16 cellular contexts compared by ENCODE assay signal in genomic region chr1:167532964-167533824, GRCh38. TPM values are rescaled to one million over a fixed set of nuclear protein-coding genes. Genes with fewer than 3 reads are reported as not detected.
DNase-seq lines count a peak whose midpoint lies in the region; ATAC-seq, FAIRE-seq and TF ChIP-seq lines count a peak whose summit lies in the region.
"Had no signal": no experiment of that assay in that cellular context is flagged by ENCODE, and none has a peak within 500 bp of the region (broad histone marks: within the 10 kb centered on the region; RNA-seq: fewer than 3 reads in every experiment).

No MANE protein-coding gene starts in this region.

- TF ChIP-seq EP300 in GM12878 (IDR thresholded peaks at IDR 0.05; ENCODE audit: borderline replicate concordance in 1 of 2, control insufficient read depth in 1 of 2, low read depth in 2 of 2, low read length in 2 of 2) = no peak

- no peak overlapping the region for H3K27ac Mint-ChIP-seq in stimulated activated naive CD8-positive, alpha-beta T cell treated with anti-CD3 and anti-CD28 coated beads, Interleukin-15, amount 100 ng/mL, for 72 hours
- H3K27ac Mint-ChIP-seq in activated naive CD8-positive, alpha-beta T cell treated with anti-CD3 and anti-CD28 coated beads, Interleukin-2, amount 50 U/mL, for 24 hours = no peak overlapping the region
- H3K27ac Mint-ChIP-seq: activated CD4-positive, alpha-beta memory T cell treated with anti-CD3 and anti-CD28 coated beads, Interleukin-2, amount 10 ng/mL, durations not matched to agents 7 days and 5 days; activated T-helper 1 cell treated with anti-CD3 and anti-CD28 coated beads, Interleukin-12 subunit alpha, Interleukin-12 subunit beta, Interleukin-2, Interleukin-4 antibody, amounts not matched to agents 30 ng/mL and 10 ng/mL and 1 ng/mL, durations not matched to agents 14 hours and 24 hours and 36 hours; endodermal cell had no signal

- intact Hi-C loops in GM12878 (cut with micrococcal nuclease; ENCODE audit: unreplicated experiment) = loop anchor here (2.0 to 10.0 kb wide), 4 partner anchors 76 to 618 kb away; no protein-coding TSS in a partner anchor

- H3K27me3 ChIP-seq in GM12878 (replicated peaks in 1 of 2; ENCODE audit: control insufficient read depth in 2 of 2, insufficient read depth in 2 of 2, low read length in 1 of 2) = no peaks in the 10 kb centered on the region
- H3K27me3 ChIP-seq: vagina had no signal

- peak overlapping the region; percentile 15; the same call in 1 of the 2 replicates for H2AFZ ChIP-seq in GM12878 (ENCODE audit: control insufficient read depth, low read depth, low read length)

- no peaks in the 10 kb centered on the region for H3K36me3 ChIP-seq in GM12878 (ENCODE audit: control insufficient read depth in 2 of 2, insufficient read depth in 2 of 2, low read length in 1 of 2)
- H3K36me3 ChIP-seq: lower lobe of right lung, vagina had no signal

- no peak for FAIRE-seq in GM12878 (lab: Jason Lieb, UNC)

- H3K4me1 ChIP-seq in GM12878 (ENCODE audit: control insufficient read depth, insufficient read depth, low read length) = no peaks in the 10 kb centered on the region
- H3K4me1 ChIP-seq: vagina had no signal

- H3K9me3 Mint-ChIP-seq in stimulated activated naive CD8-positive, alpha-beta T cell treated with anti-CD3 and anti-CD28 coated beads, Interleukin-15, amount 100 ng/mL, for 72 hours = no peaks in the 10 kb centered on the region
- no peaks in the 10 kb centered on the region for H3K9me3 Mint-ChIP-seq in activated naive CD8-positive, alpha-beta T cell treated with anti-CD3 and anti-CD28 coated beads, Interleukin-2, amount 50 U/mL, for 24 hours
- H3K9me3 Mint-ChIP-seq: activated CD4-positive, alpha-beta memory T cell treated with anti-CD3 and anti-CD28 coated beads, Interleukin-2, amount 10 ng/mL, durations not matched to agents 7 days and 5 days; activated T-helper 1 cell treated with anti-CD3 and anti-CD28 coated beads, Interleukin-12 subunit alpha, Interleukin-12 subunit beta, Interleukin-2, Interleukin-4 antibody, amounts not matched to agents 30 ng/mL and 10 ng/mL and 1 ng/mL, durations not matched to agents 14 hours and 24 hours and 36 hours; endodermal cell; nephron had no signal

- in situ Hi-C loops in GM12878 (cut with MboI) = no loop called here

- H3K27me3 Mint-ChIP-seq in stimulated activated naive CD8-positive, alpha-beta T cell treated with anti-CD3 and anti-CD28 coated beads, Interleukin-15, amount 100 ng/mL, for 72 hours = no peaks in the 10 kb centered on the region
- no peaks in the 10 kb centered on the region for H3K27me3 Mint-ChIP-seq in activated naive CD8-positive, alpha-beta T cell treated with anti-CD3 and anti-CD28 coated beads, Interleukin-2, amount 50 U/mL, for 24 hours
- H3K27me3 Mint-ChIP-seq: activated CD4-positive, alpha-beta memory T cell treated with anti-CD3 and anti-CD28 coated beads, Interleukin-2, amount 10 ng/mL, durations not matched to agents 7 days and 5 days had no signal

- H3K79me2 ChIP-seq in GM12878 (ENCODE audit: control insufficient read depth, insufficient read depth, low read length) = no peaks in the 10 kb centered on the region

- no TSS peak for BruUV-seq in GM12878 (replicated peaks; lab: Mats Ljungman, UMichigan)

- no peak overlapping the region for H3K4me3 Mint-ChIP-seq in stimulated activated naive CD8-positive, alpha-beta T cell treated with anti-CD3 and anti-CD28 coated beads, Interleukin-15, amount 100 ng/mL, for 72 hours
- no peak overlapping the region for H3K4me3 Mint-ChIP-seq in activated naive CD8-positive, alpha-beta T cell treated with anti-CD3 and anti-CD28 coated beads, Interleukin-2, amount 50 U/mL, for 24 hours
- H3K4me3 Mint-ChIP-seq: activated CD4-positive, alpha-beta memory T cell treated with anti-CD3 and anti-CD28 coated beads, Interleukin-2, amount 10 ng/mL, durations not matched to agents 7 days and 5 days; activated T-helper 1 cell treated with anti-CD3 and anti-CD28 coated beads, Interleukin-12 subunit alpha, Interleukin-12 subunit beta, Interleukin-2, Interleukin-4 antibody, amounts not matched to agents 30 ng/mL and 10 ng/mL and 1 ng/mL, durations not matched to agents 14 hours and 24 hours and 36 hours; endodermal cell; nephron had no signal

- no peak overlapping the region for H3K27ac ChIP-seq in GM12878 (ENCODE audit: control insufficient read depth, insufficient read depth)
- H3K27ac ChIP-seq: lower lobe of right lung, vagina had no signal

- no peaks in the 10 kb centered on the region for H3K9me3 ChIP-seq in GM12878 (replicated peaks; ENCODE audit: control insufficient read depth, insufficient read depth, low read length)
- H3K9me3 ChIP-seq: lower lobe of right lung, vagina had no signal

- POLR2A ChIA-PET in GM12878 (lab: Charles Lee) = no interaction called here

- CTCF ChIA-PET in GM12878 (lab: Yijun Ruan, JAX) = interaction anchor here (0.6 to 4.9 kb wide), 54 partner anchors 9 to 624 kb away, joined by 3 to 72 read pairs (median 5); partner anchors contain the start of genes CD247 and CREG1

- no peak overlapping the region for H3K9ac ChIP-seq in GM12878 (ENCODE audit: control insufficient read depth, insufficient read depth, low read length)

- TF ChIP-seq POLR2A in GM12878 (IDR thresholded peaks at IDR 0.05; ENCODE audit: low read depth, low read length) = no peak

- RAD21 ChIA-PET in GM12878 (lab: Charles Lee; ENCODE audit: unreplicated experiment) = interaction anchor here (0.7 to 4.6 kb wide), 25 partner anchors 17 to 472 kb away, joined by 3 to 38 read pairs (median 5); partner anchors contain the start of genes CREG1 and POU2F1

- no peak for DNase-seq in stimulated activated naive CD8-positive, alpha-beta T cell treated with anti-CD3 and anti-CD28 coated beads, Interleukin-15, amount 100 ng/mL, for 72 hours
- DNase-seq in stimulated activated naive CD8-positive, alpha-beta T cell treated with anti-CD3 and anti-CD28 coated beads, Interleukin-15, Interleukin-2, amounts not matched to agents 100 U/mL and 50 U/mL, for 24 hours = no peak
- no peak for DNase-seq in GM12878 (ENCODE audit: low read depth, low spot score)
- DNase-seq in left lobe of liver (ENCODE audit: low spot score) = no peak
- DNase-seq in activated naive CD8-positive, alpha-beta T cell treated with anti-CD3 and anti-CD28 coated beads, Interleukin-2, amount 50 U/mL, for 24 hours = no peak
- no peak for DNase-seq in AG08396 (ENCODE audit: low spot score)
- DNase-seq in HCEC 1CT = no peak
- no peak for DNase-seq in epidermal melanocyte (ENCODE audit: insufficient read length, low spot score)
- DNase-seq: GF-D8 had no signal

- H3K4me3 ChIP-seq in GM12878 = no peak overlapping the region
- H3K4me3 ChIP-seq: lower lobe of right lung, vagina had no signal

- SMC1A ChIA-PET in GM12878 (lab: Charles Lee; ENCODE audit: uncharacterized antibody, unreplicated experiment) = interaction anchor here (0.6 to 4.0 kb wide), 26 partner anchors 15 to 474 kb away, joined by 3 to 34 read pairs (median 5); partner anchors contain the start of genes CD247 and CREG1

- peak; percentile 28 for ATAC-seq in stimulated activated naive CD8-positive, alpha-beta T cell treated with anti-CD3 and anti-CD28 coated beads, Interleukin-15, amount 100 ng/mL, for 72 hours
- ATAC-seq in stimulated activated naive CD8-positive, alpha-beta T cell treated with anti-CD3 and anti-CD28 coated beads, Interleukin-15, Interleukin-2, amounts not matched to agents 100 U/mL and 50 U/mL, for 24 hours = no peak
- ATAC-seq in GM12878 = no peak
- peak; percentile 17 for ATAC-seq in left lobe of liver
- no peak for ATAC-seq in activated naive CD8-positive, alpha-beta T cell treated with anti-CD3 and anti-CD28 coated beads, Interleukin-2, amount 50 U/mL, for 24 hours

- no peaks in the 10 kb centered on the region for H3K36me3 Mint-ChIP-seq in activated naive CD8-positive, alpha-beta T cell treated with anti-CD3 and anti-CD28 coated beads, Interleukin-2, amount 50 U/mL, for 24 hours (ENCODE audit: low read depth)

- no peak for TF ChIP-seq CTCF in GM12878 (IDR thresholded peaks at IDR 0.05 in 2 of 3, conservative IDR thresholded peaks at IDR 0.05 in 1 of 3; ENCODE audit: control insufficient read depth in 2 of 3, extremely low read depth in 1 of 3, insufficient read depth in 1 of 3, low read depth in 3 of 3, low read length in 3 of 3)

- H3K4me2 ChIP-seq in GM12878 (ENCODE audit: control insufficient read depth, insufficient read depth) = no peak overlapping the region

- H4K20me1 ChIP-seq in GM12878 (ENCODE audit: control insufficient read depth, insufficient read depth) = no peaks in the 10 kb centered on the region

- H3K4me1 Mint-ChIP-seq in stimulated activated naive CD8-positive, alpha-beta T cell treated with anti-CD3 and anti-CD28 coated beads, Interleukin-15, amount 100 ng/mL, for 72 hours = peaks cover 19% of the 10 kb centered on the region
- no peaks in the 10 kb centered on the region for H3K4me1 Mint-ChIP-seq in activated naive CD8-positive, alpha-beta T cell treated with anti-CD3 and anti-CD28 coated beads, Interleukin-2, amount 50 U/mL, for 24 hours
- H3K4me1 Mint-ChIP-seq: endodermal cell had no signal

- 72% methylated on average over 6 of the region's 6 CpGs for WGBS in GM12878 (ENCODE audit: insufficient coverage, insufficient replicate concordance, low lambda C conversion rate, missing lambda C conversion rate)

- no peak for TF ChIP-seq RAD21 in GM12878 (IDR thresholded peaks at IDR 0.05; ENCODE audit: insufficient read depth, low read depth, low read length)

RNA-seq across cellular contexts. Expression of gene CD247, which starts 14.9 kb away (rescaled TPM):
- total RNA-seq in GM12878 (2013; cell fraction: nucleolus; rRNA removed) = not detected in 2 replicates
- 0.34 and 1.0 TPM in 2 replicates for total RNA-seq in GM12878 (2014; rRNA removed)
- 0.23 and 0.54 TPM in 2 replicates for total RNA-seq in GM12878 (2014; rRNA removed; fragmentation: Illumina TruSeq; extraction: Trizol)
- total RNA-seq in GM12878 (2021) = 0.26 and 0.90 TPM in 2 replicates
- polyA plus RNA-seq in GM12878 (2011; ENCODE audit: low read depth) = not detected
- 0.77 and 1.0 TPM in 2 replicates for polyA plus RNA-seq in GM12878 (2011; rRNA removed)
- 0.59 and 0.91 TPM in 2 replicates for polyA plus RNA-seq in GM12878 (2011; cell fraction: cytosol; rRNA removed)
- polyA plus RNA-seq in GM12878 (2011; cell fraction: nucleus; rRNA removed) = 0.66 and 1.1 TPM in 2 replicates
- 0.12 and 0.25 TPM in 2 replicates for polyA plus RNA-seq in GM12878 (2012)
- 0.25 and 0.36 TPM in 2 replicates for polyA plus RNA-seq in GM12878 (2014; fragmentation: Illumina TruSeq; extraction: Trizol)
- under 1 TPM; 0.18 to 0.22 TPM for polyA plus RNA-seq in GM12878 (2014; fragmentation: Nextera tagmentation; extraction: Ambion mirVana)
- 0.10 and 0.15 TPM in 2 replicates for polyA plus RNA-seq in GM12878 (2014; rRNA removed)
- polyA plus RNA-seq in GM12878 (2016; fragmentation: Nextera tagmentation; extraction: Ambion mirVana) = under 1 TPM; 0.54 to 0.56 TPM
- polyA minus RNA-seq in GM12878 (2011; rRNA and poly(A)+ RNA removed) = 0.41 TPM in 1 of 2 replicates, not detected in the other
- not detected in 2 replicates for polyA minus RNA-seq in GM12878 (2011; cell fraction: cytosol; rRNA and poly(A)+ RNA removed)
- polyA minus RNA-seq in GM12878 (2011; cell fraction: nucleus; rRNA and poly(A)+ RNA removed) = not detected in 2 replicates
- total RNA-seq in left lobe of liver = 0.65 TPM
- total RNA-seq: chondrocyte had no signal

RNA-seq across cellular contexts. Expression of gene CREG1, which starts 20.4 kb away (rescaled TPM):
- total RNA-seq in GM12878 (2013; cell fraction: nucleolus; rRNA removed) = 20.6 and 21.7 TPM in 2 replicates
- total RNA-seq in GM12878 (2014; rRNA removed) = 20.0 and 22.3 TPM in 2 replicates
- total RNA-seq in GM12878 (2014; rRNA removed; fragmentation: Illumina TruSeq; extraction: Trizol) = 17.6 and 18.1 TPM in 2 replicates
- total RNA-seq in GM12878 (2021) = 18.8 and 19.1 TPM in 2 replicates
- 5.6 TPM for polyA plus RNA-seq in GM12878 (2011; ENCODE audit: low read depth)
- 43.8 and 61.7 TPM in 2 replicates for polyA plus RNA-seq in GM12878 (2011; rRNA removed)
- 21.7 and 22.9 TPM in 2 replicates for polyA plus RNA-seq in GM12878 (2011; cell fraction: cytosol; rRNA removed)
- 15.9 and 17.2 TPM in 2 replicates for polyA plus RNA-seq in GM12878 (2011; cell fraction: nucleus; rRNA removed)
- 7.1 and 11.4 TPM in 2 replicates for polyA plus RNA-seq in GM12878 (2012)
- polyA plus RNA-seq in GM12878 (2014; fragmentation: Illumina TruSeq; extraction: Trizol) = 21.9 and 25.5 TPM in 2 replicates
- 10 to 100 TPM in 1 of 2 experiments, 1 to 10 TPM in 1; 5.3 to 11.3 TPM for polyA plus RNA-seq in GM12878 (2014; fragmentation: Nextera tagmentation; extraction: Ambion mirVana)
- polyA plus RNA-seq in GM12878 (2014; rRNA removed) = 18.0 and 24.2 TPM in 2 replicates
- 10 to 100 TPM; 33.0 to 34.3 TPM for polyA plus RNA-seq in GM12878 (2016; fragmentation: Nextera tagmentation; extraction: Ambion mirVana)
- 9.8 and 13.0 TPM in 2 replicates for polyA minus RNA-seq in GM12878 (2011; rRNA and poly(A)+ RNA removed)
- polyA minus RNA-seq in GM12878 (2011; cell fraction: cytosol; rRNA and poly(A)+ RNA removed) = 9.9 and 11.6 TPM in 2 replicates
- 6.2 and 7.7 TPM in 2 replicates for polyA minus RNA-seq in GM12878 (2011; cell fraction: nucleus; rRNA and poly(A)+ RNA removed)
- 89.7 TPM for total RNA-seq in left lobe of liver

Comparison
In these comparisons a context has a peak if more than half of its experiments do, and no peak if none do; other contexts are left out.
1. ATAC-seq: peak in stimulated activated naive CD8-positive, alpha-beta T cell treated with anti-CD3 and anti-CD28 coated beads, Interleukin-15, amount 100 ng/mL, for 72 hours (single experiment) and left lobe of liver (single experiment); none in stimulated activated naive CD8-positive, alpha-beta T cell treated with anti-CD3 and anti-CD28 coated beads, Interleukin-15, Interleukin-2, amounts not matched to agents 100 U/mL and 50 U/mL, for 24 hours (single experiment), GM12878 (single experiment) and activated naive CD8-positive, alpha-beta T cell treated with anti-CD3 and anti-CD28 coated beads, Interleukin-2, amount 50 U/mL, for 24 hours (single experiment).